Comparison of ENCODE assay signal across 1 cellular context in the genomic region with DNA sequence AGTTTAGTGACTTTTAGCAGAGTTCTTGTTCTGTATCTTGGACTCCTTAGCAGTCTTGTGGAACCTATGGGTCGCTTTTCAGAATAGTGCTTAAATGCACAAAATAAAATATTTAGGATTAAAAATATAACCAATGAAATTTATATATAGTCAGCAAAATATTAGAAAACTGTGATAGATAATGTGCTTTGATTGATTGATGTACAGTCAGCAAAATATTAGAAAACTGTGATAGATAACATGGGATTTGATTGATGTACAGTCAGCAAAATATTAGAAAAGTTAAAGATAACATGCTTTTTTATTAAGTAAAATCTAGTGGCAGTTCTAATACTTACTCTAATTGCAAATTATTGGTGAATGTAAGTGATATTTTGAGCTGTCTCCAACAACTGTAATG.
TF ChIP-seq lines count a peak whose summit lies in the region.

No MANE protein-coding gene starts in this region.

TF ChIP-seq in HepG2, 621 proteins besides CTCF, POLR2A, EP300 and RAD21:
- no peak for TF ChIP-seq SOX6 (IDR thresholded peaks at IDR 0.05)
- no peak for TF ChIP-seq SOX6 (CRISPR knock-in tag; IDR thresholded peaks at IDR 0.05)
- TF ChIP-seq MAFK (conservative IDR thresholded peaks at IDR 0.05 in 1 of 2, IDR thresholded peaks at IDR 0.05 in 1 of 2; ENCODE audit: low read length in 2 of 2): peak; percentile 88 to 94
- peak; percentile 93 for TF ChIP-seq MAFF (IDR thresholded peaks at IDR 0.05; ENCODE audit: low read depth, low read length)
